In the genomic region with DNA sequence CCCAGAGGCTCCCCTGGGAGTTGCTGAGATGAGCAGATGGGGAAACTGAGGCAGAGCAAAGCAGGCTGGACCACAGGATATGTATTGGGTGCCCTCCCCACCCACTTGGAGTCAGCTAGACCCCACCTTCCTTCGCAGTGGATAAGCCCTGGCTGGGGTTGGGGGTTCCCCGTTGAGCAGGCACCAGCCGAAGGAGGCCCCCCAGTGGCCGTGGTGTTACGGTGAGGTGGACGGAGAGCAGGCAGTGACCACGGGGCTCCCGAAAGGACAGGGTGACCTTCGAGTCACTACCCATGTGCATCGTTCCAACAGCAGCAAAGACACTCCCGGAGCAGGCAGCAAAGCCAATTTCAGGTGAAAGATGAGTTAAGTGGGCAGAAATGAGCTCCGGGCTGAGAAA, we compare ENCODE assay signal across 12 cellular contexts.
DNase-seq lines count a peak whose midpoint lies in the region; ATAC-seq and TF ChIP-seq lines count a peak whose summit lies in the region.
"Had no signal": no experiment of that assay in that cellular context is flagged by ENCODE, and none has a peak within 500 bp of the region (broad histone marks: within the 10 kb centered on the region; RNA-seq: fewer than 3 reads in every experiment).

No MANE protein-coding gene starts in this region.

- H3K9me3 ChIP-seq in HCT116 (ENCODE audit: control insufficient read depth in 1 of 2, insufficient read depth in 1 of 2, low read depth in 1 of 2, low read length in 2 of 2), result no peaks in the 10 kb centered on the region
- H3K9me3 ChIP-seq: HAP-1, neutrophil had no signal

- intact Hi-C loops in HCT116 (cut with micrococcal nuclease), result loop anchor here (1.0 kb wide), 1 partner anchor 31 kb away; no protein-coding TSS in a partner anchor

- POLR2A ChIA-PET in HCT116 (lab: Charles Lee), result no interaction called here

- peak; percentile 19 to 43 (median 28); a peak in 4 of 6 replicates for TF ChIP-seq CTCF in HCT116 (IDR thresholded peaks at IDR 0.05 in 2 of 3, conservative IDR thresholded peaks at IDR 0.05 in 1 of 3; ENCODE audit: borderline replicate concordance in 1 of 3, insufficient read depth in 1 of 3, low read depth in 2 of 3, low read length in 2 of 3)
- TF ChIP-seq CTCF in omental fat pad (IDR thresholded peaks at IDR 0.05), result no peak

- TF ChIP-seq POLR2A in HCT116 (IDR thresholded peaks at IDR 0.05; ENCODE audit: borderline replicate concordance, extremely low read depth, insufficient read depth, insufficient read length), result no peak

- no peaks in the 10 kb centered on the region for H4K20me1 ChIP-seq in HCT116 (ENCODE audit: insufficient read depth)

- H3K79me2 ChIP-seq in HCT116 (ENCODE audit: insufficient read depth, low read length), result no peaks in the 10 kb centered on the region

- no peak overlapping the region for H3K9ac ChIP-seq in HCT116 (ENCODE audit: low read length)

- no peak overlapping the region for H3K27ac ChIP-seq in HCT116 (ENCODE audit: low read depth, low read length)
- H3K27ac ChIP-seq: neutrophil had no signal

- no peaks in the 10 kb centered on the region for H3K4me1 ChIP-seq in HCT116 (ENCODE audit: control insufficient read depth in 1 of 2, insufficient read depth in 2 of 2, low read length in 2 of 2)
- H3K4me1 ChIP-seq: Caco-2, HAP-1 had no signal

- no peaks in the 10 kb centered on the region for H3K9me2 ChIP-seq in HCT116 (ENCODE audit: insufficient read depth)

- peak; percentile 38 for DNase-seq in AG20443 (ENCODE audit: low spot score)
- DNase-seq in HCT116 (ENCODE audit: low read depth, low spot score), result no peak
- DNase-seq in cerebellar cortex (ENCODE audit: low spot score), result peak; percentile 33
- DNase-seq in left kidney (ENCODE audit: low read depth, low spot score), result peak; percentile 45
- no peak for DNase-seq in kidney glomerular epithelial cell (lab: John Stamatoyannopoulos, UW)
- no peak for DNase-seq in omental fat pad (ENCODE audit: low spot score)
- DNase-seq in NK-92 treated with Interleukin-12 subunit alpha and Interleukin-12 subunit beta, amount 100 ng/mL, for 24 hours (lab: John Stamatoyannopoulos, UW), result no peak
- DNase-seq: activated naive CD4-positive, alpha-beta T cell treated with Interleukin-2 at 50 U/mL for 16 hours had no signal

- ATAC-seq in HCT116 (peak; percentile 67; the same call in 1 of the 2 replicates), GM21619 (IDR thresholded peaks at IDR 0.05; ENCODE audit: unreplicated experiment) (no peak), omental fat pad (ENCODE audit: low FRiP score) (no peak)

- no peaks in the 10 kb centered on the region for H3K27me3 ChIP-seq in HCT116 (ENCODE audit: insufficient read depth, low read length)
- H3K27me3 ChIP-seq: neutrophil had no signal

- no peak overlapping the region for H3K4me3 ChIP-seq in HCT116 (replicated peaks in 1 of 2; ENCODE audit: low read depth in 1 of 2, low read length in 2 of 2)
- H3K4me3 ChIP-seq: HAP-1 had no signal

- no peak overlapping the region for H3K4me2 ChIP-seq in HCT116 (ENCODE audit: low read length)

- no TSS peak for BruUV-seq in HCT116 (replicated peaks; lab: Mats Ljungman, UMichigan)

- no peaks in the 10 kb centered on the region for H3K36me3 ChIP-seq in HCT116 (ENCODE audit: control insufficient read depth in 1 of 2, insufficient read depth in 2 of 2, low read length in 2 of 2)
- H3K36me3 ChIP-seq: HAP-1, neutrophil had no signal

- CTCF ChIA-PET in HCT116 (lab: Charles Lee), result no interaction called here

- no peak overlapping the region for H2AFZ ChIP-seq in HCT116 (ENCODE audit: low read depth, low read length, poor library complexity, severe bottlenecking)

- RAD21 ChIA-PET in HCT116 (lab: Charles Lee; ENCODE audit: low non-redundant PET in 1 of 2, low total read pairs in 2 of 2, uncharacterized antibody in 2 of 2, unreplicated experiment in 2 of 2), result no interaction called here

- TF ChIP-seq RAD21 in HCT116 (IDR thresholded peaks at IDR 0.05; ENCODE audit: low read depth), result peak; percentile 50

TF ChIP-seq in HCT116, 20 proteins besides CTCF, POLR2A, EP300 and RAD21:
- TF ChIP-seq CBX3 (IDR thresholded peaks at IDR 0.05; ENCODE audit: low read depth) (no peak), EGR1 (IDR thresholded peaks at IDR 0.05; ENCODE audit: low read depth) (no peak), SP1 (IDR thresholded peaks at IDR 0.05; ENCODE audit: low read depth) (no peak), EZH2 (IDR thresholded peaks at IDR 0.05) (no peak)
- TF ChIP-seq, protein P1, sequence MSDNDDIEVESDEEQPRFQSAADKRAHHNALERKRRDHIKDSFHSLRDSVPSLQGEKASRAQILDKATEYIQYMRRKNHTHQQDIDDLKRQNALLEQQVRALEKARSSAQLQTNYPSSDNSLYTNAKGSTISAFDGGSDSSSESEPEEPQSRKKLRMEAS (IDR thresholded peaks at IDR 0.05), result no peak

Comparison
In these comparisons a context has a peak if more than half of its experiments do, and no peak if none do; other contexts are left out.
1. DNase-seq: peak in AG20443 (single experiment), cerebellar cortex (single experiment) and left kidney (single experiment); none in HCT116 (single experiment), kidney glomerular epithelial cell (single experiment), omental fat pad (single experiment) and NK-92 treated with Interleukin-12 subunit alpha and Interleukin-12 subunit beta, amount 100 ng/mL, for 24 hours (single experiment).
2. CTCF ChIP-seq: peak in HCT116 (3 of 3); none in omental fat pad (0 of 3).